ENCODE assay signal across 1 cellular context in genomic region chr1:21139601-21140000, GRCh38.
TF ChIP-seq lines count a peak whose summit lies in the region.

No MANE protein-coding gene starts in this region.

TF ChIP-seq in GM23338, 12 proteins besides CTCF, POLR2A, EP300 and RAD21 (continued from another document):
- TF ChIP-seq REST (IDR thresholded peaks at IDR 0.05; ENCODE audit: unreplicated experiment) (no peak), JUNB (IDR thresholded peaks at IDR 0.05; ENCODE audit: unreplicated experiment) (no peak), NANOG (IDR thresholded peaks at IDR 0.05; ENCODE audit: borderline replicate concordance) (no peak), ETS1 (IDR thresholded peaks at IDR 0.05) (no peak)
